ENCODE assay signal across 22 cellular contexts in genomic region chr9:113026200-113026599, GRCh38.
"Had no signal": no experiment of that assay in that cellular context is flagged by ENCODE, and none has a peak within 500 bp of the region (broad histone marks: within the 10 kb centered on the region; RNA-seq: fewer than 3 reads in every experiment).

No MANE protein-coding gene starts in this region.

- H3K27me3 ChIP-seq: foreskin keratinocyte, heart left ventricle, right atrium auricular region, sigmoid colon, stomach, transverse colon had no signal

- DNase-seq: cortex of kidney; dorsolateral prefrontal cortex; effector CD8-positive, alpha-beta T cell; foreskin keratinocyte; heart left ventricle; hippocampal formation; islet precursor cell; mucosa of descending colon; naive thymus-derived CD8-positive, alpha-beta T cell; sigmoid colon; stimulated activated CD4-positive, alpha-beta T cell treated with anti-CD3 and anti-CD28 coated beads, Interleukin-2, amount 100 ng/mL, for 24 hours; stimulated activated CD4-positive, alpha-beta T cell treated with anti-CD3 and anti-CD28 coated beads, Interleukin-4, amount 100 ng/mL, for 4 hours; stimulated activated naive CD4-positive, alpha-beta T cell; stomach; substantia nigra; transverse colon had no signal

- H3K4me1 ChIP-seq: foreskin keratinocyte, heart left ventricle, right atrium auricular region, sigmoid colon, stomach, transverse colon had no signal

- H3K4me1 Mint-ChIP-seq: naive thymus-derived CD8-positive, alpha-beta T cell; neural crest cell had no signal

- ATAC-seq: esophagus mucosa; foreskin keratinocyte; heart left ventricle; left lobe of liver; mucosa of descending colon; naive thymus-derived CD8-positive, alpha-beta T cell had no signal

- H3K27ac ChIP-seq: dorsolateral prefrontal cortex, foreskin keratinocyte, heart left ventricle, right atrium auricular region, sigmoid colon, skin epidermis, stomach, thoracic aorta, transverse colon had no signal

- H3K36me3 ChIP-seq: heart left ventricle, right atrium auricular region, sigmoid colon, thoracic aorta, transverse colon had no signal

- H3K4me3 ChIP-seq: dorsolateral prefrontal cortex, heart left ventricle, mucosa of descending colon, right atrium auricular region, sigmoid colon, skin epidermis, stomach, thoracic aorta, transverse colon had no signal

- H3K27ac Mint-ChIP-seq: naive thymus-derived CD8-positive, alpha-beta T cell had no signal

- H3K4me3 Mint-ChIP-seq: naive thymus-derived CD8-positive, alpha-beta T cell; neural crest cell had no signal
